1 cellular context compared by ENCODE assay signal in genomic region chr9:97954550-97954989, GRCh38.
TF ChIP-seq lines count a peak whose summit lies in the region.

No MANE protein-coding gene starts in this region.

TF ChIP-seq in K562, 482 proteins besides CTCF, POLR2A, EP300 and RAD21 (continued from another document and continues in another):
- TF ChIP-seq, protein P1, sequence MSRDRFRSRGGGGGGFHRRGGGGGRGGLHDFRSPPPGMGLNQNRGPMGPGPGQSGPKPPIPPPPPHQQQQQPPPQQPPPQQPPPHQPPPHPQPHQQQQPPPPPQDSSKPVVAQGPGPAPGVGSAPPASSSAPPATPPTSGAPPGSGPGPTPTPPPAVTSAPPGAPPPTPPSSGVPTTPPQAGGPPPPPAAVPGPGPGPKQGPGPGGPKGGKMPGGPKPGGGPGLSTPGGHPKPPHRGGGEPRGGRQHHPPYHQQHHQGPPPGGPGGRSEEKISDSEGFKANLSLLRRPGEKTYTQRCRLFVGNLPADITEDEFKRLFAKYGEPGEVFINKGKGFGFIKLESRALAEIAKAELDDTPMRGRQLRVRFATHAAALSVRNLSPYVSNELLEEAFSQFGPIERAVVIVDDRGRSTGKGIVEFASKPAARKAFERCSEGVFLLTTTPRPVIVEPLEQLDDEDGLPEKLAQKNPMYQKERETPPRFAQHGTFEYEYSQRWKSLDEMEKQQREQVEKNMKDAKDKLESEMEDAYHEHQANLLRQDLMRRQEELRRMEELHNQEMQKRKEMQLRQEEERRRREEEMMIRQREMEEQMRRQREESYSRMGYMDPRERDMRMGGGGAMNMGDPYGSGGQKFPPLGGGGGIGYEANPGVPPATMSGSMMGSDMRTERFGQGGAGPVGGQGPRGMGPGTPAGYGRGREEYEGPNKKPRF (IDR thresholded peaks at IDR 0.05; ENCODE audit: low read depth, low read length) = no peak
- TF ChIP-seq, protein P2, sequence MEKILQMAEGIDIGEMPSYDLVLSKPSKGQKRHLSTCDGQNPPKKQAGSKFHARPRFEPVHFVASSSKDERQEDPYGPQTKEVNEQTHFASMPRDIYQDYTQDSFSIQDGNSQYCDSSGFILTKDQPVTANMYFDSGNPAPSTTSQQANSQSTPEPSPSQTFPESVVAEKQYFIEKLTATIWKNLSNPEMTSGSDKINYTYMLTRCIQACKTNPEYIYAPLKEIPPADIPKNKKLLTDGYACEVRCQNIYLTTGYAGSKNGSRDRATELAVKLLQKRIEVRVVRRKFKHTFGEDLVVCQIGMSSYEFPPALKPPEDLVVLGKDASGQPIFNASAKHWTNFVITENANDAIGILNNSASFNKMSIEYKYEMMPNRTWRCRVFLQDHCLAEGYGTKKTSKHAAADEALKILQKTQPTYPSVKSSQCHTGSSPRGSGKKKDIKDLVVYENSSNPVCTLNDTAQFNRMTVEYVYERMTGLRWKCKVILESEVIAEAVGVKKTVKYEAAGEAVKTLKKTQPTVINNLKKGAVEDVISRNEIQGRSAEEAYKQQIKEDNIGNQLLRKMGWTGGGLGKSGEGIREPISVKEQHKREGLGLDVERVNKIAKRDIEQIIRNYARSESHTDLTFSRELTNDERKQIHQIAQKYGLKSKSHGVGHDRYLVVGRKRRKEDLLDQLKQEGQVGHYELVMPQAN (IDR thresholded peaks at IDR 0.05; ENCODE audit: borderline replicate concordance) = peak; percentile 13; the same call in 1 of the 2 replicates
- TF ChIP-seq MYC (IDR thresholded peaks at IDR 0.05; ENCODE audit: low read depth, low read length) (peak; percentile 55; the same call in 1 of the 2 replicates), MYC (CRISPR knock-in tag; IDR thresholded peaks at IDR 0.05; ENCODE audit: borderline replicate concordance, low read depth) (no peak), ZBTB12 (CRISPR knock-in tag; IDR thresholded peaks at IDR 0.05) (no peak), MTA3 (IDR thresholded peaks at IDR 0.05; ENCODE audit: borderline replicate concordance) (peak; percentile 64; the same call in 1 of the 2 replicates), ZNF592 (IDR thresholded peaks at IDR 0.05) (peak; percentile 95), RNF219 (CRISPR knock-in tag; IDR thresholded peaks at IDR 0.05) (no peak), HMGN3 (IDR thresholded peaks at IDR 0.05; ENCODE audit: borderline replicate concordance, extremely low read depth, insufficient read length, low read depth, low read length) (no peak), PCBP2 (IDR thresholded peaks at IDR 0.05; ENCODE audit: low read depth, low read length, poor library complexity, severe bottlenecking) (no peak), ZFX (CRISPR knock-in tag; IDR thresholded peaks at IDR 0.05) (no peak), FOXP4 (CRISPR knock-in tag; IDR thresholded peaks at IDR 0.05; ENCODE audit: borderline replicate concordance) (no peak), L3MBTL2 (IDR thresholded peaks at IDR 0.05) (peak; percentile 55), NELFE (IDR thresholded peaks at IDR 0.05; ENCODE audit: insufficient read depth, insufficient read length) (no peak), TOE1 (IDR thresholded peaks at IDR 0.05; ENCODE audit: borderline replicate concordance) (peak; percentile 39; the same call in 1 of the 2 replicates), TOE1 (CRISPR knock-in tag; IDR thresholded peaks at IDR 0.05; ENCODE audit: borderline replicate concordance, low read depth) (no peak), ZNF561 (CRISPR knock-in tag; conservative IDR thresholded peaks at IDR 0.05) (0 out of 2 replicates have a peak, but pooled peaks have one; percentile 9), RHOXF2B (CRISPR knock-in tag; conservative IDR thresholded peaks at IDR 0.05) (no peak), SIX5 (IDR thresholded peaks at IDR 0.05; ENCODE audit: borderline replicate concordance in 1 of 2, insufficient read depth in 1 of 2, low read depth in 1 of 2, low read length in 2 of 2) (no peak), ZNF512 (tag; IDR thresholded peaks at IDR 0.05) (no peak), CBX8 (IDR thresholded peaks at IDR 0.05; ENCODE audit: borderline replicate concordance, extremely low read depth, low read depth, low read length, poor library complexity, severe bottlenecking) (no peak), SMAD4 (CRISPR knock-in tag; conservative IDR thresholded peaks at IDR 0.05) (peak; percentile 71), NCOR1 (IDR thresholded peaks at IDR 0.05) (no peak), MLLT1 (IDR thresholded peaks at IDR 0.05) (0 out of 4 replicates have a peak, but pooled peaks have one; percentile 51 to 73), ATF7 (IDR thresholded peaks at IDR 0.05) (peak; percentile 58; the same call in 1 of the 2 replicates), ATF1 (CRISPR knock-in tag; IDR thresholded peaks at IDR 0.05) (no peak), ATF1 (tag; IDR thresholded peaks at IDR 0.05) (0 out of 2 replicates have a peak, but pooled peaks have one; percentile 30), SMC3 (conservative IDR thresholded peaks at IDR 0.05; ENCODE audit: insufficient read depth, low read depth, low read length) (peak; percentile 67), TEAD1 (CRISPR knock-in tag; IDR thresholded peaks at IDR 0.05) (0 out of 4 replicates have a peak, but pooled peaks of 1 of the 2 experiments have one; percentile 43), ZNF212 (CRISPR knock-in tag; IDR thresholded peaks at IDR 0.05) (no peak), NR0B1 (IDR thresholded peaks at IDR 0.05; ENCODE audit: partially characterized antibody) (no peak), GTF2B (IDR thresholded peaks at IDR 0.05; ENCODE audit: extremely low read depth, insufficient read length) (no peak), CTCFL (IDR thresholded peaks at IDR 0.05; ENCODE audit: borderline replicate concordance, insufficient read depth, low read depth, low read length, poor library complexity, severe bottlenecking) (no peak), HDAC1 (IDR thresholded peaks at IDR 0.05) (no peak)
